Comparison of ENCODE assay signal across 12 cellular contexts in the genomic region with DNA sequence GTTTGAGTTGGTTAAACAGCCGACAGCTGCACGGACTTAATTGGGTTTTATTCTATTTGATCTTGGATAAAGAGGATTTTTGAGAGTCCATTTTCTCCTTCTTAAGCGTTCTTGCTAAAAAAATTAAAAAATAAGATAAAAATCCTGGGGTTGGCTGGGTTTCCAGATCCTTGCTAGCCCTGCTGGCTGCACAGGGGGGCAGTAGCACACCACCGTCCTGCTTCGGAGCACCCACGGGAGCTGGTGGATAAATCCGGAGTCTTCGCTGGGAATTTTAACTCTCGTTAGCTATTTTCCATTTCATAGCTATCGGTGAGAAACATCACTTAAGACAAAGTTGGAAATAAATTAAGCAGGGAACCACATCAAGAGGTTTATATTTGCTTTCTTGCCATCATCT.
DNase-seq lines count a peak whose midpoint lies in the region; ATAC-seq and TF ChIP-seq lines count a peak whose summit lies in the region.
"Had no signal": no experiment of that assay in that cellular context is flagged by ENCODE, and none has a peak within 500 bp of the region (broad histone marks: within the 10 kb centered on the region; RNA-seq: fewer than 3 reads in every experiment).

No MANE protein-coding gene starts in this region.

- DNase-seq in A172 (ENCODE audit: low spot score) (peak; percentile 14), H4 (ENCODE audit: low spot score) (peak; percentile 48), astrocyte of the cerebellum (ENCODE audit: low read depth) (no peak), left lobe of liver (ENCODE audit: low spot score) (peak; percentile 47), islet precursor cell (no peak), NCI-H446 (lab: John Stamatoyannopoulos, UW) (no peak)
- DNase-seq in stimulated activated CD8-positive, alpha-beta memory T cell treated with anti-CD3 and anti-CD28 coated beads, Interleukin-4, amount 100 ng/mL, for 48 hours = no peak
- DNase-seq in stimulated activated CD4-positive, alpha-beta T cell treated with anti-CD3 and anti-CD28 coated beads, Interleukin-1b, Interleukin-23, amount 100 ng/mL, for 48 hours = no peak
- DNase-seq: CD4-positive, alpha-beta T cell; erythroblast; left colon; stimulated activated CD4-positive, alpha-beta T cell treated with anti-CD3 and anti-CD28 coated beads, Interleukin-2, amount 100 ng/mL, for 48 hours had no signal

- peak; percentile 17 for TF ChIP-seq CTCF in astrocyte of the cerebellum (IDR thresholded peaks at IDR 0.05; ENCODE audit: low read depth, low read length, missing control alignments)

- peak; percentile 87 for ATAC-seq in left lobe of liver
- ATAC-seq: left colon had no signal

- H3K4me3 ChIP-seq in astrocyte of the cerebellum (ENCODE audit: low read depth, low read length) = no peak overlapping the region

- in situ Hi-C loops in astrocyte of the cerebellum (cut with HindIII; ENCODE audit: low sequenced_read_pairs) = no loop called here

Comparison
In these comparisons a context has a peak if more than half of its experiments do, and no peak if none do; other contexts are left out.
1. DNase-seq: peak in A172 (single experiment), H4 (single experiment) and left lobe of liver (single experiment); none in astrocyte of the cerebellum (single experiment), islet precursor cell (single experiment), stimulated activated CD8-positive, alpha-beta memory T cell treated with anti-CD3 and anti-CD28 coated beads, Interleukin-4, amount 100 ng/mL, for 48 hours (single experiment), NCI-H446 (0 of 2) and stimulated activated CD4-positive, alpha-beta T cell treated with anti-CD3 and anti-CD28 coated beads, Interleukin-1b, Interleukin-23, amount 100 ng/mL, for 48 hours (single experiment).